ENCODE assay signal across 21 cellular contexts in the genomic region with DNA sequence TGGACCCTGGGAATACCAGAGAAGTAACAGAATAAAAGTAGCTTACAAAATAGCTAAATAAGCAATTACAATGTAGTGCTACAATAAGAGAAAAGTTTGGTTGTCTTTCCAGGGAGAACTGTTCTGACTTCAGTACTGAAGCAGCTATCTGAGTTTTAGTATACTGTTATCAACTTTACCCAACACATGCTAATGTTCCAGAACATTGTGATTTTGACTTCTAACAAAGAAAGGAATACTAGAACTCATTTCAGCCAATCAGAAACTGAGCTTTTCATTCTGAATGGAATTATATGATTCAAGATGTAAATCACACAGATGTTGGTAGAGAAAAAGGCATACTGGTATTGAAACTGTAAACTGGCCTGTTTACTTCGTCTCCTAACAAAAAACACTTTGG. TPM values are rescaled to one million over a fixed set of nuclear protein-coding genes. Genes with fewer than 3 reads are reported as not detected.
A peak's percentile ranks its signal among the peaks of the same experiment; 100 is the strongest.
DNase-seq lines count a peak whose midpoint lies in the region; ATAC-seq and TF ChIP-seq lines count a peak whose summit lies in the region.
"Had no signal": no experiment of that assay in that cellular context is flagged by ENCODE, and none has a peak within 500 bp of the region (broad histone marks: within the 10 kb centered on the region; RNA-seq: fewer than 3 reads in every experiment).

Gene C1orf105 (plus strand): TSS at position 301 of the 400 bp plus-strand sequence. CDS start 201 bp downstream, outside the sequence.

- H3K9me3 ChIP-seq in left ventricle myocardium inferior (replicated peaks) (no peaks in the 10 kb centered on the region), Panc1 (ENCODE audit: control insufficient read depth, insufficient read depth, low read depth, low read length) (no peaks in the 10 kb centered on the region), skeletal muscle tissue (ENCODE audit: control insufficient read depth in 3 of 3, low read length in 3 of 3) (no peaks in the 10 kb centered on the region)
- H3K9me3 ChIP-seq: BE2C, SJSA1 had no signal

- no peaks in the 10 kb centered on the region for H3K9me3 Mint-ChIP-seq in mesothelial cell of epicardium
- H3K9me3 Mint-ChIP-seq: H9, HFFc6 had no signal

- H3K4me3 Mint-ChIP-seq in mesothelial cell of epicardium = no peak within 1 kb of the TSS
- H3K4me3 Mint-ChIP-seq: H9, HFFc6 had no signal

- intact Hi-C loops in Right ventricle myocardium superior (cut with DNase I) = loop anchor here (10.0 kb wide), 1 partner anchor 416 kb away; no protein-coding TSS in a partner anchor
- intact Hi-C loops in left ventricle myocardium inferior (cut with micrococcal nuclease) = loop anchor here (10.0 kb wide), 1 partner anchor 56 kb away; no protein-coding TSS in a partner anchor
- intact Hi-C loops in Panc1 (cut with micrococcal nuclease; ENCODE audit: unreplicated experiment) = no loop called here

- H3K27ac Mint-ChIP-seq in mesothelial cell of epicardium = peak within 1 kb of the TSS; percentile 41
- H3K27ac Mint-ChIP-seq: HFFc6 had no signal

- no peaks in the 10 kb centered on the region for H3K27me3 ChIP-seq in left ventricle myocardium inferior (ENCODE audit: low read depth)
- no peaks in the 10 kb centered on the region for H3K27me3 ChIP-seq in Panc1 (ENCODE audit: control insufficient read depth, insufficient read depth, low read length)
- H3K27me3 ChIP-seq in skeletal muscle tissue (ENCODE audit: control insufficient read depth in 3 of 3, insufficient read depth in 3 of 3, low read length in 3 of 3) = no peaks in the 10 kb centered on the region
- H3K27me3 ChIP-seq: BE2C, SJSA1 had no signal

- no peak within 1 kb of the TSS for H3K27ac ChIP-seq in left ventricle myocardium inferior (replicated peaks)
- H3K27ac ChIP-seq in Panc1 (ENCODE audit: low read length) = peak within 1 kb of the TSS; percentile 53; the same call in 1 of the 2 replicates
- H3K27ac ChIP-seq in skeletal muscle tissue (ENCODE audit: low read depth, low read length) = no peak within 1 kb of the TSS
- H3K27ac ChIP-seq: PC-9, SJSA1 had no signal

- H3K27me3 Mint-ChIP-seq in mesothelial cell of epicardium (ENCODE audit: low read depth) = no peaks in the 10 kb centered on the region

- POLR2A ChIA-PET in Panc1 (lab: Charles Lee) = no interaction called here

- TF ChIP-seq CTCF in left ventricle myocardium inferior (IDR thresholded peaks at IDR 0.05; ENCODE audit: borderline replicate concordance) (no peak), Panc1 (IDR thresholded peaks at IDR 0.05) (no peak), mesothelial cell of epicardium (IDR thresholded peaks at IDR 0.05; ENCODE audit: unreplicated experiment) (no peak)

- DNase-seq in Right ventricle myocardium superior (no peak), left ventricle myocardium inferior (no peak), Panc1 (ENCODE audit: low read depth, low spot score) (no peak), mesothelial cell of epicardium (ENCODE audit: low spot score in 2 of 2, unreplicated experiment in 2 of 2) (no peak), NCI-H2081 treated with DMSO at 0.1 percent for 48 hours (lab: John Stamatoyannopoulos, UW) (no peak), NCI-H526 treated with DMSO at 0.1 percent for 48 hours (lab: John Stamatoyannopoulos, UW) (no peak)
- DNase-seq: BE2C, DMS 273 treated with DMSO at 0.1 percent for 48 hours, DMS79 treated with DMSO at 0.1 percent for 48 hours, H9, HFFc6, NCI-H1092, NCI-H1436, NCI-H187 treated with DMSO at 0.1 percent for 48 hours, NCI-H748 treated with DMSO at 0.1 percent for 48 hours, PC-9 had no signal

- H3K4me1 ChIP-seq in left ventricle myocardium inferior = peaks cover 7% of the 10 kb centered on the region
- H3K4me1 ChIP-seq in Panc1 (ENCODE audit: control insufficient read depth, insufficient read depth, low read length) = peaks cover 7% of the 10 kb centered on the region
- peaks cover 3 to 6% (median 5%) of the 10 kb centered on the region in 3 donors for H3K4me1 ChIP-seq in skeletal muscle tissue (ENCODE audit: control insufficient read depth in 3 of 3, insufficient read depth in 3 of 3, low read length in 3 of 3)
- H3K4me1 ChIP-seq: BE2C, SJSA1 had no signal

- H3K9ac ChIP-seq in skeletal muscle tissue (ENCODE audit: low read depth in 1 of 3, low read length in 3 of 3) = no peak within 1 kb of the TSS

- peaks cover 26% of the 10 kb centered on the region for H3K4me1 Mint-ChIP-seq in mesothelial cell of epicardium

- H3K36me3 ChIP-seq in left ventricle myocardium inferior = no peaks in the 10 kb centered on the region
- H3K36me3 ChIP-seq in Panc1 (ENCODE audit: control insufficient read depth, insufficient read depth, low read length) = no peaks in the 10 kb centered on the region
- H3K36me3 ChIP-seq in skeletal muscle tissue (ENCODE audit: control insufficient read depth in 3 of 3, insufficient read depth in 3 of 3, low read length in 3 of 3) = no peaks in the 10 kb centered on the region
- H3K36me3 ChIP-seq: BE2C, SJSA1 had no signal

- ATAC-seq in Right ventricle myocardium superior (ENCODE audit: poor library complexity) = no peak
- no peak for ATAC-seq in Panc1
- no peak for ATAC-seq in HG03520 (IDR thresholded peaks at IDR 0.05; ENCODE audit: unreplicated experiment)

- H3K36me3 Mint-ChIP-seq in mesothelial cell of epicardium = no peaks in the 10 kb centered on the region

- in situ Hi-C loops in Panc1 (cut with HindIII; ENCODE audit: low pct_unique_long_range_greater_than_20kb, low sequenced_read_pairs) = no loop called here

- BruUV-seq in Panc1 (replicated peaks; lab: Mats Ljungman, UMichigan) = no TSS peak

- no peak within 1 kb of the TSS for H3K4me3 ChIP-seq in left ventricle myocardium inferior
- no peak within 1 kb of the TSS for H3K4me3 ChIP-seq in Panc1 (ENCODE audit: low read depth in 2 of 2, low read length in 2 of 2)
- no peak within 1 kb of the TSS for H3K4me3 ChIP-seq in skeletal muscle tissue (ENCODE audit: low read length in 3 of 3)
- H3K4me3 ChIP-seq: PC-9, SJSA1 had no signal

- CTCF ChIA-PET in Panc1 (lab: Charles Lee) = no interaction called here

RNA-seq across cellular contexts. Expression of gene C1orf105, which starts in this region (rescaled TPM):
- 14.3 TPM for total RNA-seq in Right ventricle myocardium superior
- 8.5 TPM for total RNA-seq in left ventricle myocardium inferior
- total RNA-seq in Panc1 (2021; ENCODE audit: unreplicated experiment) = not detected
- not detected for polyA plus RNA-seq in Panc1 (2012; ENCODE audit: insufficient read length)
- total RNA-seq in mesothelial cell of epicardium = 0.57 to 0.95 TPM in 2 of 3 replicates, not detected in the other
- 44.4 TPM for total RNA-seq in skeletal muscle tissue
- total RNA-seq: A673, H9, HFFc6, NCI-H460, PC-9, SJSA1 had no signal
